ENCODE assay signal across 1 cellular context in the genomic region with DNA sequence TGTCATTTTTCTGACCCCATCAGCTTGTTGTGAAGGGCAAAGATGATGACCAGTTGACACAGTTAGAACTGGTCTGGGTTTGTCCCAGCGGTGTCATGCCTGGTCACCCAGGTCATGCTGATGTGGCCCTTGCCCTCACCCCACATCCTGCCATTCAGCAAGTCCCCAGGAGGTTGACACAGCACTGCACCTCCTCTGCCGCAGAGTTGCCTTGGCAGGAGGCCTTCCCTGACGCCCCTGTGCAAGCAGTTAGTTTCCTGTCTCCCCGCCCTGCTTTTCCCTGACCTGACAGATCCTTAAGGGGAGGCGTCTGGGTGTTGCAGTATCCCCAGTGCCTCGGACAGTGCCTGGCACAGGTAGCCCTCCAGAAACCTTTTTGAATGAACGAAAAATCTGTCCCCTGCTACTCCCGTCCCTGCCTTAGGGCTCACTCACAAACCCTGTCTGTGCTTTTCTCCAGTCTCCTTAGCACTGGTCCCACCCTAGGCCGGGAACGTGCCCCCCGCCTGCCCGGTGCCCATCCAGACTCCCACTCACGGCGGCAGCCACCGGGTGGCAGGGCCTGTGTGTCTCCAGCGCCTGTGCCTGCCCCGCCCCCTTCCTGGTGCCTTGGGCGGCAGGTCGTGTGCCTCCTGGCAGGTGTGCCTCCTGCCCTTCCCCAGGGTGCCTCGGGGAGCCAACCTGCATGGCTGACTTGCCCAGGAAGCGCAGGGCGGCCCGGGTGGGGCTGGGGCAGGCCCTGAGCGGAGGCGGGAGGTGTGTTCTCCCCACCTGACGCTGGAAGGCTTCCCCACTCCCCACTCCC.
TF ChIP-seq lines count a peak whose summit lies in the region.

No MANE protein-coding gene starts in this region.

TF ChIP-seq in H1, 55 proteins besides CTCF, POLR2A, EP300 and RAD21 (continued from another document):
- TF ChIP-seq, protein P1, sequence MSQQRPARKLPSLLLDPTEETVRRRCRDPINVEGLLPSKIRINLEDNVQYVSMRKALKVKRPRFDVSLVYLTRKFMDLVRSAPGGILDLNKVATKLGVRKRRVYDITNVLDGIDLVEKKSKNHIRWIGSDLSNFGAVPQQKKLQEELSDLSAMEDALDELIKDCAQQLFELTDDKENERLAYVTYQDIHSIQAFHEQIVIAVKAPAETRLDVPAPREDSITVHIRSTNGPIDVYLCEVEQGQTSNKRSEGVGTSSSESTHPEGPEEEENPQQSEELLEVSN (IDR thresholded peaks at IDR 0.05), result no peak
- TF ChIP-seq HDAC6 (IDR thresholded peaks at IDR 0.05; ENCODE audit: low read depth, low read length) (no peak), YY1 (IDR thresholded peaks at IDR 0.05; ENCODE audit: low read depth, low read length) (no peak), CHD2 (IDR thresholded peaks at IDR 0.05; ENCODE audit: low read length) (no peak)
